Comparison of ENCODE assay signal across 8 cellular contexts in genomic region chr4:37453361-37454262, GRCh38.
DNase-seq lines count a peak whose midpoint lies in the region; ATAC-seq and TF ChIP-seq lines count a peak whose summit lies in the region.

No MANE protein-coding gene starts in this region.

- H3K27me3 ChIP-seq in brain microvascular endothelial cell (replicated peaks) (peaks cover 21% of the 10 kb centered on the region), iPS-20b (ENCODE audit: insufficient read depth, low read length) (peaks cover 40% of the 10 kb centered on the region)

- H3K4me1 Mint-ChIP-seq in T-helper 2 cell treated with Interferon-gamma antibody and Interleukin-4, amounts not matched to agents 5 μg/mL and 100 μg/mL, for 36 hours (ENCODE audit: low read depth), result peaks cover 9% of the 10 kb centered on the region

- H3K4me3 ChIP-seq in brain microvascular endothelial cell (ENCODE audit: low read depth, low read length) (peak overlapping the region; percentile 47), iPS-20b (ENCODE audit: low read length) (peak overlapping the region; percentile 71), skeletal muscle cell (ENCODE audit: low read depth, low read length) (peak overlapping the region; percentile 50)

- H3K27ac Mint-ChIP-seq in T-helper 2 cell treated with Interferon-gamma antibody and Interleukin-4, amounts not matched to agents 5 μg/mL and 100 μg/mL, for 36 hours, result no peak overlapping the region

- no peaks in the 10 kb centered on the region for H3K9me3 ChIP-seq in iPS-20b (ENCODE audit: insufficient read depth, low read depth, low read length)

- H3K36me3 ChIP-seq in brain microvascular endothelial cell (replicated peaks), result no peaks in the 10 kb centered on the region
- no peaks in the 10 kb centered on the region for H3K36me3 ChIP-seq in iPS-20b (ENCODE audit: insufficient read depth, low read depth, low read length)

- TF ChIP-seq CTCF in C4-2B (conservative IDR thresholded peaks at IDR 0.05), result no peak
- no peak for TF ChIP-seq CTCF in brain microvascular endothelial cell (IDR thresholded peaks at IDR 0.05; ENCODE audit: low read depth, low read length, missing control alignments)

- ATAC-seq in GM19463 (IDR thresholded peaks at IDR 0.05; ENCODE audit: unreplicated experiment), result peak; percentile 87

- H3K4me1 ChIP-seq in iPS-20b (ENCODE audit: insufficient read depth, low read length), result peaks cover 8% of the 10 kb centered on the region; the same call in 1 of the 2 replicates

- no peaks in the 10 kb centered on the region for H3K36me3 Mint-ChIP-seq in T-helper 2 cell treated with Interferon-gamma antibody and Interleukin-4, amounts not matched to agents 5 μg/mL and 100 μg/mL, for 36 hours (ENCODE audit: low read depth)

- H3K27me3 Mint-ChIP-seq in T-helper 2 cell treated with Interferon-gamma antibody and Interleukin-4, amounts not matched to agents 5 μg/mL and 100 μg/mL, for 36 hours (ENCODE audit: low read depth), result peaks cover 56% of the 10 kb centered on the region

- peak overlapping the region; percentile 72 for H3K4me3 Mint-ChIP-seq in T-helper 2 cell treated with Interferon-gamma antibody and Interleukin-4, amounts not matched to agents 5 μg/mL and 100 μg/mL, for 36 hours

- DNase-seq in HT-29 (ENCODE audit: low spot score) (peak; percentile 87), brain microvascular endothelial cell (peak; percentile 1), skeletal muscle cell (ENCODE audit: low read depth) (no peak), DMS79 treated with DMSO at 0.1 percent for 48 hours (lab: John Stamatoyannopoulos, UW) (no peak)
- DNase-seq in T-helper 2 cell treated with Interferon-gamma antibody and Interleukin-4, amounts not matched to agents 5 μg/mL and 100 μg/mL, for 36 hours (ENCODE audit: low spot score), result peak; percentile 46

- H3K9me3 Mint-ChIP-seq in T-helper 2 cell treated with Interferon-gamma antibody and Interleukin-4, amounts not matched to agents 5 μg/mL and 100 μg/mL, for 36 hours, result no peaks in the 10 kb centered on the region

- in situ Hi-C loops in brain microvascular endothelial cell (cut with HindIII; ENCODE audit: low pct_ligation_motif_present, low sequenced_read_pairs), result no loop called here

- 0 out of 2 replicates have a peak overlapping the region, but pooled peaks have one; percentile 45 for H3K9ac ChIP-seq in iPS-20b (ENCODE audit: low read depth, low read length)

- peak overlapping the region; percentile 22; the same call in 1 of the 2 replicates for H3K27ac ChIP-seq in C4-2B
- H3K27ac ChIP-seq in brain microvascular endothelial cell, result no peak overlapping the region
- H3K27ac ChIP-seq in iPS-20b (ENCODE audit: low read length), result no peak overlapping the region

Comparison
In these comparisons a context has a peak if more than half of its experiments do, and no peak if none do; other contexts are left out.
1. DNase-seq: peak in HT-29 (single experiment), T-helper 2 cell treated with Interferon-gamma antibody and Interleukin-4, amounts not matched to agents 5 μg/mL and 100 μg/mL, for 36 hours (single experiment) and brain microvascular endothelial cell (single experiment); none in skeletal muscle cell (single experiment) and DMS79 treated with DMSO at 0.1 percent for 48 hours (single experiment).
2. Peak in every context shown above with its lines, with median percentiles within 50 percentile points of each other: H3K4me3 ChIP-seq.